In the genomic region with DNA sequence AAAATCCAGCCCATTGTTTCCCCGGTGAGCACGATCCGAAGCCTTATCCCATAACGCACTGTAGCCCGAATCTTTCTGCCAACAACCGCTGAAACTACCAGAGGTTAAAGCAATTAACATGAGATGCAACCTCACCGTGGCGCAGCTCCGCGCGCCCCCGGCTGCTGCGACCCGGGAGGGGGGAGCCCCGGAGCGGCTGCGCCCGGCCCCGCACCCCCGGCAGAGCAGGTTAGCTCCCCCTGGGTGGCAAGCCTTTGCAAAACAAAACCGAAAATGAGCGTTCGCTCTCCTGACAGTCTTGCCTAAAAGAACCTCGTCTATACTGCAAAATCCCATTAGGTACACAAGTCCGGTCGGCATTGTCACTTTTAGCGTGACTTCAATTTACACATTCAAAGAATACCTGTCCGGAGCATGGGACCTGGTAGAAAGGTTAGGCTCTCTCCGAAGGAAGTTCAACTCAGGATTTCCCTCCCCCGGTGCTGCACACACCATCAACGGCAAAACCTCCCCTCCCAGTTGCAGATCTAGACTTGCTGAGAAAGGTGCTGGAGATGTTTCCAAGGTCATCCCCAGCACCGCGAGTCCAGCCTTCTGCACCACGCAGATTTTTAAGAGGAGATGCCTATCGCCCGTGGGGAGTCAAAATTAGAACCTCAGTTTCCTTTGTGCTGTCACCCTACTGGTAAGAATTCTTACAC, we compare ENCODE assay signal across 1 cellular context.
TF ChIP-seq lines count a peak whose summit lies in the region.

No MANE protein-coding gene starts in this region.

TF ChIP-seq in GM12878, 131 proteins besides CTCF, POLR2A, EP300 and RAD21 (continued from another document):
- TF ChIP-seq RUNX3 (IDR thresholded peaks at IDR 0.05; ENCODE audit: low read length): 0 out of 2 replicates have a peak, but pooled peaks have one; percentile 27
- TF ChIP-seq, protein P1, sequence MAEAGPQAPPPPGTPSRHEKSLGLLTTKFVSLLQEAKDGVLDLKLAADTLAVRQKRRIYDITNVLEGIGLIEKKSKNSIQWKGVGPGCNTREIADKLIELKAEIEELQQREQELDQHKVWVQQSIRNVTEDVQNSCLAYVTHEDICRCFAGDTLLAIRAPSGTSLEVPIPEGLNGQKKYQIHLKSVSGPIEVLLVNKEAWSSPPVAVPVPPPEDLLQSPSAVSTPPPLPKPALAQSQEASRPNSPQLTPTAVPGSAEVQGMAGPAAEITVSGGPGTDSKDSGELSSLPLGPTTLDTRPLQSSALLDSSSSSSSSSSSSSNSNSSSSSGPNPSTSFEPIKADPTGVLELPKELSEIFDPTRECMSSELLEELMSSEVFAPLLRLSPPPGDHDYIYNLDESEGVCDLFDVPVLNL (IDR thresholded peaks at IDR 0.05; ENCODE audit: low read depth, low read length): no peak
- no peak for TF ChIP-seq CREB1 (IDR thresholded peaks at IDR 0.05; ENCODE audit: low read depth)
- 0 out of 2 replicates have a peak, but pooled peaks have one; percentile 22 for TF ChIP-seq YY1 (IDR thresholded peaks at IDR 0.05; ENCODE audit: low read depth, low read length)
- TF ChIP-seq CHD2 (IDR thresholded peaks at IDR 0.05; ENCODE audit: borderline replicate concordance, low read depth, low read length): no peak
- no peak for TF ChIP-seq KDM1A (IDR thresholded peaks at IDR 0.05; ENCODE audit: borderline replicate concordance)
- TF ChIP-seq, protein P2, sequence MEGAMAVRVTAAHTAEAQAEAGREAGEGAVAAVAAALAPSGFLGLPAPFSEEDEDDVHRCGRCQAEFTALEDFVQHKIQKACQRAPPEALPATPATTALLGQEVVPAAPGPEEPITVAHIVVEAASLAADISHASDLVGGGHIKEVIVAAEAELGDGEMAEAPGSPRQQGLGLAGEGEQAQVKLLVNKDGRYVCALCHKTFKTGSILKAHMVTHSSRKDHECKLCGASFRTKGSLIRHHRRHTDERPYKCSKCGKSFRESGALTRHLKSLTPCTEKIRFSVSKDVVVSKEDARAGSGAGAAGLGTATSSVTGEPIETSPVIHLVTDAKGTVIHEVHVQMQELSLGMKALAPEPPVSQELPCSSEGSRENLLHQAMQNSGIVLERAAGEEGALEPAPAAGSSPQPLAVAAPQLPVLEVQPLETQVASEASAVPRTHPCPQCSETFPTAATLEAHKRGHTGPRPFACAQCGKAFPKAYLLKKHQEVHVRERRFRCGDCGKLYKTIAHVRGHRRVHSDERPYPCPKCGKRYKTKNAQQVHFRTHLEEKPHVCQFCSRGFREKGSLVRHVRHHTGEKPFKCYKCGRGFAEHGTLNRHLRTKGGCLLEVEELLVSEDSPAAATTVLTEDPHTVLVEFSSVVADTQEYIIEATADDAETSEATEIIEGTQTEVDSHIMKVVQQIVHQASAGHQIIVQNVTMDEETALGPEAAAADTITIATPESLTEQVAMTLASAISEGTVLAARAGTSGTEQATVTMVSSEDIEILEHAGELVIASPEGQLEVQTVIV (IDR thresholded peaks at IDR 0.05; ENCODE audit: borderline replicate concordance, partially characterized antibody): no peak
- TF ChIP-seq NR2F1 (conservative IDR thresholded peaks at IDR 0.05): peak; percentile 37; the same call in 1 of the 2 replicates
- TF ChIP-seq HDAC2 (IDR thresholded peaks at IDR 0.05): no peak
- no peak for TF ChIP-seq IKZF2 (IDR thresholded peaks at IDR 0.05)
- TF ChIP-seq ZNF384 (IDR thresholded peaks at IDR 0.05; ENCODE audit: borderline replicate concordance, low read depth, low read length): no peak
- TF ChIP-seq GATAD2B (conservative IDR thresholded peaks at IDR 0.05; ENCODE audit: low read depth): 0 out of 2 replicates have a peak, but pooled peaks have one; percentile 16
- TF ChIP-seq CBX5 (IDR thresholded peaks at IDR 0.05; ENCODE audit: low read depth): no peak
- no peak for TF ChIP-seq SP1 (IDR thresholded peaks at IDR 0.05; ENCODE audit: low read depth, low read length)
